Comparison of ENCODE assay signal across 8 cellular contexts in the genomic region with DNA sequence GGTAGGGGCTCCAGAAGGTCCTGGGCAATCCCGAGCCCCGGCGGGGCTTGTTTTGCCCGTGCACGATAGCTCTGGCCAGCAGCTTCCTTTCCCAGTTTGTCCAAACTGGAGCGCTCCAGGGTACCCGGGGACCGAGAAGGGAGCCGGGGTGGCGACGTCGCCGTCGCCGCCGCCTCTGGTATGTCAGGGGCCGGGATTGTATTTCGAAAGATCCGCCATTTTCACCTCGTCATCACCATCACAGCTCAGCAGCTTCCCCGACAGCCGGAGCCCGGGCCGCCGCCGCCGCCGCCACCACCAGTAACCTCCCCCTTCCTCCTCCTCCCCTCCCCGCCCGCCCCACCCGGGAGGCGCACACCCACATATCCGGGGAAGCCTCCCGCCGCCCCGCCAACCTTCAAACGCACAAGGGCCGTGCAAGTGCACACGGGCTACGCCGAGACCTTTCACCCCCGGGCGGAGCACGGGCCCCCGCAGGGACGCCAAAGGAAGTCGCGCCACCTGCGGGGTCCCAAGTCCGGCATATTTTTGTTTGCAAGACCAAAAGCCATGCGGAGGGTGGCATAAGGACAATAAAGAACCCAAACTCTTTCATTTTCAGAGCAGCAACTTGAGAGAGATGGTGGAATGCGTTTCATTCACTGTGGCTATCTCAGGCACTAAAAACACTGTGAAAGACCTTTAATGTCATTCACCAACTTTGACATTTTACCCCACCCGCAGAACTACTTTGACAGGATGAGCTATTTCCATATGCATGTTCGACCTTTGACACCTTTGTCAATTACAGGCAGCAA.
A peak's percentile ranks its signal among the peaks of the same experiment; 100 is the strongest.
DNase-seq lines count a peak whose midpoint lies in the region; ATAC-seq and TF ChIP-seq lines count a peak whose summit lies in the region.

A gene (minus strand): TSS at position 302 of the 797 bp plus-strand sequence. CDS start 25,979 bp downstream, outside the sequence.

- H3K9me3 ChIP-seq in WERI-Rb-1 (ENCODE audit: severe bottlenecking), result no peaks in the 10 kb centered on the region
- no peaks in the 10 kb centered on the region for H3K9me3 ChIP-seq in iPS-20b (ENCODE audit: insufficient read depth, low read depth, low read length)

- H3K27ac ChIP-seq in WERI-Rb-1, result peak within 1 kb of the TSS; percentile 94
- H3K27ac ChIP-seq in iPS-20b (ENCODE audit: low read length), result no peak within 1 kb of the TSS
- peak within 1 kb of the TSS; percentile 31 to 95 (median 90) for H3K27ac ChIP-seq in skin epidermis

- DNase-seq in GM13976 (ENCODE audit: low spot score) (peak; percentile 88), NCI-H1694 treated with DMSO at 0.1 percent for 48 hours (lab: John Stamatoyannopoulos, UW) (peak; percentile 32), WERI-Rb-1 (peak; percentile 82), T47D (ENCODE audit: low read depth in 1 of 2, low spot score in 1 of 2) (peak; percentile 52 to 69)

- peak within 1 kb of the TSS; percentile 82 for H3K9ac ChIP-seq in iPS-20b (ENCODE audit: low read depth, low read length)

- no peak for TF ChIP-seq CTCF in GM13976 (IDR thresholded peaks at IDR 0.05; ENCODE audit: borderline replicate concordance, control extremely low read depth, extremely low read depth, insufficient read depth, missing control alignments)
- no peak for TF ChIP-seq CTCF in WERI-Rb-1 (IDR thresholded peaks at IDR 0.05; ENCODE audit: low read depth, low read length)

- ATAC-seq in HG02642 (IDR thresholded peaks at IDR 0.05; ENCODE audit: poor library complexity, unreplicated experiment) (peak; percentile 47), HG03469 (IDR thresholded peaks at IDR 0.05; ENCODE audit: unreplicated experiment) (no peak)

- no peaks in the 10 kb centered on the region; the same call in 1 of the 2 replicates for H3K36me3 ChIP-seq in WERI-Rb-1
- no peaks in the 10 kb centered on the region for H3K36me3 ChIP-seq in iPS-20b (ENCODE audit: insufficient read depth, low read depth, low read length)

- H3K4me1 ChIP-seq in iPS-20b (ENCODE audit: insufficient read depth, low read length), result peaks cover 13% of the 10 kb centered on the region; the same call in 1 of the 2 replicates

- in situ Hi-C loops in GM13976 (cut with MboI; ENCODE audit: low sequenced_read_pairs, unreplicated experiment), result loop anchor here (25.0 kb wide), 1 partner anchor 548 kb away; no protein-coding TSS in a partner anchor
- in situ Hi-C loops in T47D (cut with HindIII; ENCODE audit: low pct_unique_long_range_greater_than_20kb, low sequenced_read_pairs), result no loop called here

- H3K4me3 ChIP-seq in WERI-Rb-1 (ENCODE audit: low read depth, low read length) (peak within 1 kb of the TSS; percentile 89), iPS-20b (ENCODE audit: low read length) (peak within 1 kb of the TSS; percentile 86), skin epidermis (peak within 1 kb of the TSS; percentile 57 to 97 (median 88))

- no peaks in the 10 kb centered on the region for H3K27me3 ChIP-seq in WERI-Rb-1 (ENCODE audit: insufficient read depth, low read depth, severe bottlenecking)
- peaks cover 25% of the 10 kb centered on the region for H3K27me3 ChIP-seq in iPS-20b (ENCODE audit: insufficient read depth, low read length)

Comparison
In these comparisons a context has a peak if more than half of its experiments do, and no peak if none do; other contexts are left out.
1. DNase-seq: peak in every context shown above with its lines; median percentile 88 in GM13976; 82 in WERI-Rb-1; 60 in T47D; 32 in NCI-H1694 treated with DMSO at 0.1 percent for 48 hours.